In genomic region chr1:60746278-60746761, GRCh38 we compare ENCODE assay signal across 11 cellular contexts.
DNase-seq lines count a peak whose midpoint lies in the region; ATAC-seq and TF ChIP-seq lines count a peak whose summit lies in the region.
"Had no signal": no experiment of that assay in that cellular context is flagged by ENCODE, and none has a peak within 500 bp of the region (broad histone marks: within the 10 kb centered on the region; RNA-seq: fewer than 3 reads in every experiment).

No MANE protein-coding gene starts in this region.

- no peak overlapping the region for H3K4me3 ChIP-seq in astrocyte of the spinal cord (ENCODE audit: low read depth, low read length)
- H3K4me3 ChIP-seq in thoracic aorta: peak overlapping the region; percentile 22
- no peak overlapping the region for H3K4me3 ChIP-seq in Peyer's patch
- H3K4me3 ChIP-seq: tibial nerve had no signal

- no peak overlapping the region for H3K27ac Mint-ChIP-seq in endothelial cell (ENCODE audit: unreplicated experiment)

- no peak overlapping the region for H3K4me3 Mint-ChIP-seq in endothelial cell (ENCODE audit: unreplicated experiment)
- H3K4me3 Mint-ChIP-seq: central memory CD8-positive, alpha-beta T cell had no signal

- H3K27me3 ChIP-seq in layer of hippocampus (ENCODE audit: control insufficient read depth, insufficient read depth, low read length): no peaks in the 10 kb centered on the region
- no peaks in the 10 kb centered on the region for H3K27me3 ChIP-seq in thoracic aorta (replicated peaks; ENCODE audit: insufficient read depth)
- no peaks in the 10 kb centered on the region for H3K27me3 ChIP-seq in Peyer's patch
- H3K27me3 ChIP-seq: tibial nerve had no signal

- H3K27ac ChIP-seq in layer of hippocampus (ENCODE audit: low read depth, low read length): peak overlapping the region; percentile 25
- peak overlapping the region; percentile 68 to 81 for H3K27ac ChIP-seq in thoracic aorta
- H3K27ac ChIP-seq in Peyer's patch: no peak overlapping the region

- peaks cover 0 to 14% of the 10 kb centered on the region in 2 donors for H3K4me1 ChIP-seq in thoracic aorta (ENCODE audit: control insufficient read depth in 1 of 2, low read depth in 2 of 2)
- no peaks in the 10 kb centered on the region for H3K4me1 ChIP-seq in Peyer's patch

- TF ChIP-seq CTCF in astrocyte of the spinal cord (IDR thresholded peaks at IDR 0.05; ENCODE audit: low read depth, low read length) (no peak), thoracic aorta (IDR thresholded peaks at IDR 0.05) (no peak), Peyer's patch (IDR thresholded peaks at IDR 0.05) (no peak), GM10266 (IDR thresholded peaks at IDR 0.05; ENCODE audit: control insufficient read depth, insufficient read depth, low read depth, missing control alignments) (no peak), endothelial cell (IDR thresholded peaks at IDR 0.05; ENCODE audit: unreplicated experiment) (no peak)

- H3K36me3 ChIP-seq in thoracic aorta: no peaks in the 10 kb centered on the region
- H3K36me3 ChIP-seq in Peyer's patch: no peaks in the 10 kb centered on the region
- H3K36me3 ChIP-seq: tibial nerve had no signal

- no peaks in the 10 kb centered on the region for H3K9me3 ChIP-seq in thoracic aorta
- no peaks in the 10 kb centered on the region for H3K9me3 ChIP-seq in Peyer's patch
- H3K9me3 ChIP-seq: tibial nerve had no signal

- peaks cover 2% of the 10 kb centered on the region for H3K27me3 Mint-ChIP-seq in endothelial cell (ENCODE audit: unreplicated experiment)

- H3K9me3 Mint-ChIP-seq in endothelial cell (ENCODE audit: unreplicated experiment): no peaks in the 10 kb centered on the region
- H3K9me3 Mint-ChIP-seq: central memory CD8-positive, alpha-beta T cell had no signal

- no peak for TF ChIP-seq POLR2A in Peyer's patch (IDR thresholded peaks at IDR 0.05)

- DNase-seq in NCI-H2171 (lab: John Stamatoyannopoulos, UW): peak; percentile 24
- DNase-seq in astrocyte of the spinal cord (ENCODE audit: low read depth, low spot score): peak; percentile 10
- no peak for DNase-seq in thoracic aorta (ENCODE audit: low spot score)
- no peak for DNase-seq in Peyer's patch
- no peak for DNase-seq in GM10266 (ENCODE audit: extremely low spot score)
- no peak for DNase-seq in endothelial cell (ENCODE audit: low spot score)
- DNase-seq: activated CD4-positive, alpha-beta T cell treated with anti-CD3 and anti-CD28 coated beads for 48 hours; activated effector memory CD4-positive, alpha-beta T cell treated with anti-CD3 and anti-CD28 coated beads, Interleukin-2, amount 50 U/mL, for 16 hours had no signal

- no peaks in the 10 kb centered on the region for H3K36me3 Mint-ChIP-seq in endothelial cell (ENCODE audit: low read depth, unreplicated experiment)

- ATAC-seq in thoracic aorta (ENCODE audit: insufficient number of reproducible peaks, low FRiP score, low read depth): no peak

- H3K4me1 Mint-ChIP-seq in endothelial cell (ENCODE audit: unreplicated experiment): no peaks in the 10 kb centered on the region
- H3K4me1 Mint-ChIP-seq: central memory CD8-positive, alpha-beta T cell had no signal

- in situ Hi-C loops in astrocyte of the spinal cord (cut with HindIII; ENCODE audit: low sequenced_read_pairs): no loop called here

Comparison
In these comparisons a context has a peak if more than half of its experiments do, and no peak if none do; other contexts are left out.
1. DNase-seq: peak in NCI-H2171 (single experiment) and astrocyte of the spinal cord (single experiment); none in thoracic aorta (single experiment), Peyer's patch (0 of 3), GM10266 (single experiment) and endothelial cell (single experiment).
2. H3K27ac ChIP-seq: peak in layer of hippocampus (single experiment) and thoracic aorta (2 of 2); none in Peyer's patch (0 of 4).